ENCODE assay signal across 8 cellular contexts in genomic region chr16:55494994-55495421, GRCh38. TPM values are rescaled to one million over a fixed set of nuclear protein-coding genes. Genes with fewer than 3 reads are reported as not detected.
DNase-seq lines count a peak whose midpoint lies in the region; ATAC-seq and TF ChIP-seq lines count a peak whose summit lies in the region.

No MANE protein-coding gene starts in this region.

- DNase-seq in CMK (ENCODE audit: low read depth): peak; percentile 71
- DNase-seq in NOMO-1 treated with dmso at 0.1 percent for 144 hours (lab: John Stamatoyannopoulos, UW; ENCODE audit: unreplicated experiment): peak; percentile 3
- peak; percentile 55 for DNase-seq in epithelial cell of prostate (ENCODE audit: low read depth, low spot score)
- DNase-seq in mucosa of descending colon: peak in 1 of 3 donors; percentile 67
- no peak for DNase-seq in activated CD4-positive, alpha-beta T cell treated with anti-CD3 and anti-CD28 coated beads, Interleukin-2, amount 50 U/mL, for 4 hours
- no peak for DNase-seq in stimulated activated CD4-positive, alpha-beta T cell treated with anti-CD3 and anti-CD28 coated beads, Interleukin-1b, Interleukin-23, amount 100 ng/mL, for 48 hours
- DNase-seq in SKM-1 (lab: John Stamatoyannopoulos, UW; ENCODE audit: unreplicated experiment): no peak

- intact Hi-C loops in mucosa of descending colon (cut with DNase I, micrococcal nuclease): no loop called here

- peak; percentile 81 for ATAC-seq in mucosa of descending colon
- no peak for ATAC-seq in HG03342 (IDR thresholded peaks at IDR 0.05; ENCODE audit: unreplicated experiment)

- no peaks in the 10 kb centered on the region for H3K36me3 ChIP-seq in mucosa of descending colon (ENCODE audit: low read depth)

- no peak for TF ChIP-seq CTCF in mucosa of descending colon (IDR thresholded peaks at IDR 0.05)

- no peak overlapping the region for H3K4me3 ChIP-seq in mucosa of descending colon

- peaks cover 8% of the 10 kb centered on the region for H3K4me1 ChIP-seq in mucosa of descending colon (ENCODE audit: low read depth)

- no peaks in the 10 kb centered on the region for H3K9me3 ChIP-seq in mucosa of descending colon

- no peak overlapping the region for H3K27ac ChIP-seq in epithelial cell of prostate

RNA-seq across cellular contexts. Expression of gene LPCAT2, which starts 13.9 kb away (rescaled TPM):
- 10 to 100 TPM; 11.3 to 22.1 (median 13.8) TPM for total RNA-seq in mucosa of descending colon

RNA-seq across cellular contexts. Expression of gene MMP2, which starts 16.0 kb away (rescaled TPM):
- 100 to 1,000 TPM in 2 of 3 donors, 10 to 100 TPM in 1; 30.1 to 193 (median 153) TPM for total RNA-seq in mucosa of descending colon

Comparison
In these comparisons a context has a peak if more than half of its experiments do, and no peak if none do; other contexts are left out.
1. DNase-seq: peak in CMK (single experiment), NOMO-1 treated with dmso at 0.1 percent for 144 hours (single experiment) and epithelial cell of prostate (single experiment); none in activated CD4-positive, alpha-beta T cell treated with anti-CD3 and anti-CD28 coated beads, Interleukin-2, amount 50 U/mL, for 4 hours (0 of 2), stimulated activated CD4-positive, alpha-beta T cell treated with anti-CD3 and anti-CD28 coated beads, Interleukin-1b, Interleukin-23, amount 100 ng/mL, for 48 hours (single experiment) and SKM-1 (single experiment).